8 cellular contexts compared by ENCODE assay signal in genomic region chr2:181656450-181657261, GRCh38.
DNase-seq lines count a peak whose midpoint lies in the region; ATAC-seq and FAIRE-seq lines count a peak whose summit lies in the region.

CERKL (minus strand) TSS chr2:181657105; CDS start chr2:181657006, 99 bp downstream.

- H3K36me3 ChIP-seq in iPS DF 6.9 (ENCODE audit: control insufficient read depth, insufficient read depth, low read length), result no peaks in the 10 kb centered on the region

- H3K27me3 ChIP-seq in iPS DF 6.9 (ENCODE audit: control insufficient read depth, insufficient read depth, low read length), result peaks cover 36% of the 10 kb centered on the region

- H3K4me3 ChIP-seq in iPS DF 6.9 (ENCODE audit: low read length) (peak within 1 kb of the TSS; percentile 49; the same call in 1 of the 2 replicates), skeletal muscle cell (ENCODE audit: low read depth, low read length) (peak within 1 kb of the TSS; percentile 57)

- H3K27ac ChIP-seq in iPS DF 6.9 (ENCODE audit: low read length), result no peak within 1 kb of the TSS

- DNase-seq in AG08396 (ENCODE audit: low spot score) (peak; percentile 67), GM18507 (ENCODE audit: extremely low spot score, insufficient read length, low read depth) (peak; percentile 67), NCI-H524 (lab: John Stamatoyannopoulos, UW) (peak; percentile 93 to 96), amniotic epithelial cell (ENCODE audit: low read depth) (peak; percentile 5), iPS DF 6.9 (ENCODE audit: low read depth, low spot score) (peak; percentile 79), skeletal muscle cell (ENCODE audit: low read depth) (no peak), NCI-H1930 (lab: John Stamatoyannopoulos, UW) (no peak)

- no peaks in the 10 kb centered on the region for H3K9me3 ChIP-seq in iPS DF 6.9 (ENCODE audit: control insufficient read depth, insufficient read depth, low read length)

- H3K4me1 ChIP-seq in iPS DF 6.9 (ENCODE audit: control insufficient read depth, insufficient read depth, low read length), result no peaks in the 10 kb centered on the region

- peak; percentile 85 for ATAC-seq in HG02763 (IDR thresholded peaks at IDR 0.05; ENCODE audit: unreplicated experiment)

- FAIRE-seq in GM18507 (lab: Jason Lieb, UNC), result peak; percentile 82

- no CpG with 5 or more reads among the region's 68 CpGs for WGBS in iPS DF 6.9 (ENCODE audit: insufficient coverage, insufficient read length)

Comparison
In these comparisons a context has a peak if more than half of its experiments do, and no peak if none do; other contexts are left out.
1. DNase-seq: peak in AG08396 (single experiment), GM18507 (single experiment), NCI-H524 (2 of 2), amniotic epithelial cell (single experiment) and iPS DF 6.9 (single experiment); none in skeletal muscle cell (single experiment) and NCI-H1930 (0 of 2).